Comparison of ENCODE assay signal across 16 cellular contexts in the genomic region with DNA sequence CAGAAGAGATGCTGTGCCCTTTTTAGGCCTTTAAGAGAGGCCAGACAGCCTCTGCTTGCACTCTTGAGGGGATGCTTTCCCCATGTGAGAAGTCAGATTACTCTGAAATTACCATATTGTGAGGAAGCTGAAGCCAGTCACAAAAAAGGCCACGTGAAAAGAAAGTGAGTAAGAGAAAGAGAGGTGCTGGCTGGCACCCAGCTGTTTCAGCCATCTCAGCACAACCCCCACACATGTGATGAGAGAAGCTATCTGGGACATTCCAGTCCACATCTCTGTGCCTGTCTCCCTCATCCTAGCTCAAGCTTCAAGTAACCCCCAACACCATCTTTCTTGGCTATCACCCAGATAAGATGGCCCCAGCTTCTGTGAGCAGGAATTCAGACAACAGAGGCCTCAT.
DNase-seq lines count a peak whose midpoint lies in the region; ATAC-seq, FAIRE-seq and TF ChIP-seq lines count a peak whose summit lies in the region.
"Had no signal": no experiment of that assay in that cellular context is flagged by ENCODE, and none has a peak within 500 bp of the region (broad histone marks: within the 10 kb centered on the region; RNA-seq: fewer than 3 reads in every experiment).

No MANE protein-coding gene starts in this region.

- no peaks in the 10 kb centered on the region for H4K20me1 ChIP-seq in keratinocyte (ENCODE audit: control insufficient read depth, extremely low read depth, insufficient read depth, low read length)
- H4K20me1 ChIP-seq: BLaER1 had no signal

- dilution Hi-C loops in keratinocyte (cut with MboI; ENCODE audit: extremely low pct_ligation_motif_present, low sequenced_read_pairs) = no loop called here

- H3K4me3 ChIP-seq in dorsolateral prefrontal cortex (no peak overlapping the region), keratinocyte (ENCODE audit: control insufficient read depth in 2 of 3, extremely low read depth in 1 of 3, insufficient read depth in 2 of 3, low read depth in 1 of 3, low read length in 3 of 3) (no peak overlapping the region), aorta (ENCODE audit: low read length in 2 of 2) (no peak overlapping the region)
- H3K4me3 ChIP-seq: BLaER1 had no signal

- no peak overlapping the region for H3K9ac ChIP-seq in keratinocyte (ENCODE audit: control insufficient read depth, extremely low read depth, insufficient read depth, low read length)
- H3K9ac ChIP-seq: BLaER1 had no signal

- intact Hi-C loops in dorsolateral prefrontal cortex (cut with DNase I) = loop anchor here in 1 of 2 donors (5.0 kb wide), 1 partner anchor 43 kb away; no protein-coding TSS in a partner anchor
- intact Hi-C loops in aorta (cut with DNase I) = no loop called here
- intact Hi-C loops in sciatic nerve (cut with DNase I) = no loop called here

- FAIRE-seq in keratinocyte (lab: Jason Lieb, UNC) = peak; percentile 53
- FAIRE-seq in urothelium cell line (lab: Jason Lieb, UNC) = no peak
- FAIRE-seq: RCC 7860 had no signal

- H3K27ac ChIP-seq in dorsolateral prefrontal cortex = no peak overlapping the region
- no peak overlapping the region for H3K27ac ChIP-seq in keratinocyte (ENCODE audit: control insufficient read depth, insufficient read depth, low read length)
- H3K27ac ChIP-seq in aorta (ENCODE audit: low read depth in 1 of 2, low read length in 2 of 2) = no peak overlapping the region
- H3K27ac ChIP-seq: BLaER1 had no signal

- H3K4me1 ChIP-seq in keratinocyte (ENCODE audit: control insufficient read depth, extremely low read depth, insufficient read depth, low read length) (peaks cover 5% of the 10 kb centered on the region), aorta (ENCODE audit: control insufficient read depth in 1 of 2, insufficient read depth in 2 of 2, low read length in 2 of 2) (no peaks in the 10 kb centered on the region)

- TF ChIP-seq CTCF in dorsolateral prefrontal cortex (IDR thresholded peaks at IDR 0.05 in 54 of 56, conservative IDR thresholded peaks at IDR 0.05 in 2 of 56; ENCODE audit: low read depth in 1 of 56, partially characterized antibody in 56 of 56) (no peak), keratinocyte (optimal IDR thresholded peaks at IDR 0.05 in 1 of 3, IDR thresholded peaks at IDR 0.05 in 1 of 3, conservative IDR thresholded peaks at IDR 0.05 in 1 of 3; ENCODE audit: extremely low read depth in 1 of 3, insufficient read depth in 2 of 3, low read length in 3 of 3) (no peak)

- H3K27me3 ChIP-seq in dorsolateral prefrontal cortex (no peaks in the 10 kb centered on the region), keratinocyte (ENCODE audit: control insufficient read depth, extremely low read depth, insufficient read depth, low read length) (peaks cover 15% of the 10 kb centered on the region), aorta (ENCODE audit: control insufficient read depth in 1 of 2, insufficient read depth in 2 of 2, low read length in 1 of 2) (peaks cover 0 to 1% of the 10 kb centered on the region in 2 donors)
- H3K27me3 ChIP-seq: BLaER1 had no signal

- H3K9me1 ChIP-seq in keratinocyte (ENCODE audit: control insufficient read depth, extremely low read depth, insufficient read depth, low read length) = no peaks in the 10 kb centered on the region

- WGBS in aorta, 2 donors = 6 to 18% methylated on average over 1 of the region's 1 CpG

- no peak overlapping the region for H3K4me2 ChIP-seq in keratinocyte (ENCODE audit: control insufficient read depth, extremely low read depth, insufficient read depth, low read depth, low read length)
- H3K4me2 ChIP-seq: BLaER1 had no signal

- H3K36me3 ChIP-seq in keratinocyte (ENCODE audit: control insufficient read depth in 2 of 2, extremely low read depth in 1 of 2, insufficient read depth in 2 of 2, low read length in 2 of 2) = no peaks in the 10 kb centered on the region
- no peaks in the 10 kb centered on the region for H3K36me3 ChIP-seq in aorta (ENCODE audit: control insufficient read depth in 1 of 2, insufficient read depth in 2 of 2, low read length in 1 of 2)
- H3K36me3 ChIP-seq: BLaER1 had no signal

- DNase-seq in M059J (ENCODE audit: low read depth) (peak; percentile 4), dorsolateral prefrontal cortex (peak in 8 of 10 donors; percentile 36 to 70 (median 56)), keratinocyte (ENCODE audit: low read depth, low spot score) (no peak), urothelium cell line (ENCODE audit: low spot score) (peak; percentile 23), aorta (no peak), sciatic nerve (ENCODE audit: low spot score) (no peak)
- DNase-seq: CD8-positive, alpha-beta memory T cell; Karpas-422; NCI-H1417; NCI-H2029; NCI-H510A treated with DMSO at 0.1 percent for 48 hours; SHP77 treated with DMSO at 0.1 percent for 48 hours had no signal

- H3K9me3 ChIP-seq in keratinocyte (ENCODE audit: control insufficient read depth, low read depth, low read length) (no peaks in the 10 kb centered on the region), aorta (ENCODE audit: control insufficient read depth, low read length) (no peaks in the 10 kb centered on the region)
- H3K9me3 ChIP-seq: BLaER1 had no signal

- no peak overlapping the region for H2AFZ ChIP-seq in keratinocyte (ENCODE audit: control insufficient read depth, low read length)

- ATAC-seq in HG02763 (IDR thresholded peaks at IDR 0.05; ENCODE audit: unreplicated experiment) = no peak
- no peak for ATAC-seq in aorta (ENCODE audit: low FRiP score)
- no peak for ATAC-seq in sciatic nerve
- ATAC-seq: HCT116 had no signal

- no peaks in the 10 kb centered on the region for H3K79me2 ChIP-seq in keratinocyte (ENCODE audit: control insufficient read depth, insufficient read depth, low read length)

Comparison
In these comparisons a context has a peak if more than half of its experiments do, and no peak if none do; other contexts are left out.
1. DNase-seq: peak in M059J (single experiment), dorsolateral prefrontal cortex (8 of 10) and urothelium cell line (single experiment); none in keratinocyte (single experiment), aorta (0 of 2) and sciatic nerve (single experiment).